13 cellular contexts compared by ENCODE assay signal in genomic region chr9:82651474-82651873, GRCh38.
"Had no signal": no experiment of that assay in that cellular context is flagged by ENCODE, and none has a peak within 500 bp of the region (broad histone marks: within the 10 kb centered on the region; RNA-seq: fewer than 3 reads in every experiment).

No MANE protein-coding gene starts in this region.

- H3K4me3 ChIP-seq: esophagus muscularis mucosa, gastrocnemius medialis, mucosa of descending colon, ovary, tibial artery, upper lobe of right lung, vagina had no signal

- H3K36me3 ChIP-seq: esophagus muscularis mucosa, gastrocnemius medialis, ovary, tibial artery, upper lobe of right lung, vagina had no signal

- H3K27ac ChIP-seq: epithelial cell of prostate, esophagus muscularis mucosa, gastrocnemius medialis, ovary, tibial artery, upper lobe of right lung, vagina had no signal

- FAIRE-seq: small intestine had no signal

- H3K9me3 ChIP-seq: gastrocnemius medialis, ovary, upper lobe of right lung, vagina had no signal

- H3K27me3 ChIP-seq: esophagus muscularis mucosa, gastrocnemius medialis, ovary, tibial artery, upper lobe of right lung, vagina had no signal

- DNase-seq: effector memory CD8-positive, alpha-beta T cell; gastrocnemius medialis; mucosa of descending colon; naive thymus-derived CD8-positive, alpha-beta T cell; ovary; right cardiac atrium; small intestine; stimulated activated CD4-positive, alpha-beta T cell treated with anti-CD3 and anti-CD28 coated beads, Interleukin-2, amount 100 ng/mL, for 48 hours; tibial artery; upper lobe of right lung had no signal

- H3K4me1 ChIP-seq: esophagus muscularis mucosa, gastrocnemius medialis, tibial artery, upper lobe of right lung, vagina had no signal
